ENCODE assay signal across 1 cellular context in genomic region chr17:488993-489757, GRCh38.
TF ChIP-seq lines count a peak whose summit lies in the region.

No MANE protein-coding gene starts in this region.

TF ChIP-seq in HepG2, 621 proteins besides CTCF, POLR2A, EP300 and RAD21 (continued from another document and continues in another):
- TF ChIP-seq AHDC1 (CRISPR knock-in tag; IDR thresholded peaks at IDR 0.05; ENCODE audit: borderline replicate concordance) (no peak), GATAD1 (CRISPR knock-in tag; IDR thresholded peaks at IDR 0.05) (0 out of 2 replicates have a peak, but pooled peaks have one; percentile 24), E2F1 (CRISPR knock-in tag; IDR thresholded peaks at IDR 0.05) (no peak), TOPORS (CRISPR knock-in tag; IDR thresholded peaks at IDR 0.05) (no peak), THAP9 (CRISPR knock-in tag; IDR thresholded peaks at IDR 0.05; ENCODE audit: borderline replicate concordance) (peak; percentile 67; the same call in 1 of the 2 replicates), ZNF639 (CRISPR knock-in tag; conservative IDR thresholded peaks at IDR 0.05) (peak; percentile 75), ZFP41 (CRISPR knock-in tag; IDR thresholded peaks at IDR 0.05; ENCODE audit: borderline replicate concordance) (peak; percentile 89; the same call in 1 of the 2 replicates), DNMT3B (CRISPR knock-in tag; conservative IDR thresholded peaks at IDR 0.05) (no peak), ZNF691 (CRISPR knock-in tag; IDR thresholded peaks at IDR 0.05; ENCODE audit: borderline replicate concordance, low read depth) (no peak), SMC3 (IDR thresholded peaks at IDR 0.05; ENCODE audit: low read length) (no peak), DR1 (CRISPR knock-in tag; IDR thresholded peaks at IDR 0.05) (no peak), ZFP62 (CRISPR knock-in tag; IDR thresholded peaks at IDR 0.05) (no peak), ZBTB14 (CRISPR knock-in tag; IDR thresholded peaks at IDR 0.05) (no peak), DDIT3 (CRISPR knock-in tag; IDR thresholded peaks at IDR 0.05) (no peak), ZBTB44 (CRISPR knock-in tag; IDR thresholded peaks at IDR 0.05) (peak; percentile 48; the same call in 1 of the 2 replicates), ZNF275 (CRISPR knock-in tag; IDR thresholded peaks at IDR 0.05; ENCODE audit: borderline replicate concordance) (no peak), ZNF724P (CRISPR knock-in tag; IDR thresholded peaks at IDR 0.05; ENCODE audit: borderline replicate concordance) (peak; percentile 89; the same call in 1 of the 2 replicates), ZNF430 (CRISPR knock-in tag; IDR thresholded peaks at IDR 0.05) (peak; percentile 82; the same call in 1 of the 2 replicates), ZNF572 (CRISPR knock-in tag; IDR thresholded peaks at IDR 0.05) (no peak), ZNF556 (CRISPR knock-in tag; IDR thresholded peaks at IDR 0.05; ENCODE audit: borderline replicate concordance) (no peak), ELK4 (CRISPR knock-in tag; IDR thresholded peaks at IDR 0.05; ENCODE audit: borderline replicate concordance) (peak; percentile 44; the same call in 1 of the 2 replicates), PRDM4 (CRISPR knock-in tag; IDR thresholded peaks at IDR 0.05; ENCODE audit: borderline replicate concordance) (no peak), ETV6 (CRISPR knock-in tag; conservative IDR thresholded peaks at IDR 0.05) (no peak), ZFP90 (CRISPR knock-in tag; IDR thresholded peaks at IDR 0.05; ENCODE audit: borderline replicate concordance) (peak; percentile 72; the same call in 1 of the 2 replicates), ZMAT3 (CRISPR knock-in tag; conservative IDR thresholded peaks at IDR 0.05) (peak; percentile 96), CCDC6 (CRISPR knock-in tag; IDR thresholded peaks at IDR 0.05) (peak; percentile 84; the same call in 1 of the 2 replicates), MLXIP (CRISPR knock-in tag; IDR thresholded peaks at IDR 0.05; ENCODE audit: borderline replicate concordance) (no peak), SATB2 (CRISPR knock-in tag; IDR thresholded peaks at IDR 0.05) (no peak; the same call in 1 of the 2 replicates), ZNF878 (CRISPR knock-in tag; IDR thresholded peaks at IDR 0.05) (0 out of 2 replicates have a peak, but pooled peaks have one; percentile 54), BRCA1 (CRISPR knock-in tag; IDR thresholded peaks at IDR 0.05) (no peak)
